Comparison of ENCODE assay signal across 23 cellular contexts in genomic region chr4:2982012-2982411, GRCh38.
"Had no signal": no experiment of that assay in that cellular context is flagged by ENCODE, and none has a peak within 500 bp of the region (broad histone marks: within the 10 kb centered on the region; RNA-seq: fewer than 3 reads in every experiment).

No MANE protein-coding gene starts in this region.

- ATAC-seq: effector memory CD8-positive, alpha-beta T cell; esophagus mucosa; foreskin keratinocyte; gastrocnemius medialis; gastroesophageal sphincter had no signal

- H3K4me3 ChIP-seq: colonic mucosa, coronary artery, dorsolateral prefrontal cortex, esophagus muscularis mucosa, esophagus squamous epithelium, gastrocnemius medialis, gastroesophageal sphincter, heart left ventricle, heart right ventricle had no signal

- H3K36me3 ChIP-seq: colonic mucosa, esophagus muscularis mucosa, esophagus squamous epithelium, gastrocnemius medialis, gastroesophageal sphincter, heart left ventricle, heart right ventricle had no signal

- H3K9me3 ChIP-seq: colonic mucosa had no signal

- DNase-seq: colonic mucosa; cortex of kidney; dermis blood vessel endothelial cell; dorsolateral prefrontal cortex; effector CD4-positive, alpha-beta T cell; effector CD8-positive, alpha-beta T cell; effector memory CD4-positive, alpha-beta T cell; effector memory CD8-positive, alpha-beta T cell; endodermal cell; esophagus squamous epithelium; foreskin fibroblast; foreskin keratinocyte; foreskin melanocyte; gastrocnemius medialis; glutamatergic neuron; head of caudate nucleus; heart left ventricle; heart right ventricle had no signal

- H3K27me3 ChIP-seq: colonic mucosa, dorsolateral prefrontal cortex, esophagus muscularis mucosa, gastrocnemius medialis, gastroesophageal sphincter, heart left ventricle, heart right ventricle had no signal

- H3K4me1 ChIP-seq: colonic mucosa, esophagus squamous epithelium, foreskin keratinocyte, gastrocnemius medialis had no signal

- H3K27ac ChIP-seq: colonic mucosa, coronary artery, dorsolateral prefrontal cortex, epithelial cell of prostate, esophagus muscularis mucosa, esophagus squamous epithelium, foreskin keratinocyte, gastrocnemius medialis, gastroesophageal sphincter, heart left ventricle, heart right ventricle had no signal
